1 cellular context compared by ENCODE assay signal in the genomic region with DNA sequence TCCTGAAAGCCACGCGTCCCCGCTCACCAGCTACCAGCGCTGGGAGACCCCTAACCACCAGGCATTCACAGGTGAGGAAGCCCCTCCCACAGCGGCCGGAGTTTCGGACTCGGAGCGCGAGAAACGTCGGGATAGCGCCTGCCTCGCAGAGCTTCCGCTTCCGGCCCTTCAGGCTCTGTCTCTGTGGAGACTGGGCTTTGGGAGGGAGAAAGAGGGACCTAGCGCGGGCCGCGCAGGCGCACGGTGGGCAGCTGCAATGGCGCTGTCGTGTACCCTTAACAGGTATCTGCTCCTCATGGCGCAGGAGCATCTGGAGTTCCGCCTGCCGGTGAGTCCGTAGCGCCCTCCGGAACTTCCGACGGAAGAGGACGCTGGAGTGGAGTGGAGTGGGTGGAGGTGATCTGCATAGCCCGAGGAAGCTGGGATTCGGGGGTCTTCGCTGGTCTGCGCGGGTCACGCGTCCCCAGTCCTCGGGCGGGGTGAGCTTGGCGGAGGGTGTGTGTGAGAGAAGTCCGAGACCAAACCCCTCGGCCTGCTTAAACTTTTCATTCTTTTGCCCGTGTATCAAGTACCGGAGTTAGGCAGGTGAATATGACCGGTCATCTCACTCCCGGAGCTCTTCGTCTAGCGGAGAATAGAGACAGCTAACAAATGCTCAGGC.
A peak's percentile ranks its signal among the peaks of the same experiment; 100 is the strongest.
TF ChIP-seq lines count a peak whose summit lies in the region.

Gene TRMT11 (plus strand): TSS at position 246 of the 661 bp plus-strand sequence. CDS start 11 bp downstream, at position 257.

TF ChIP-seq in HepG2, 621 proteins besides CTCF, POLR2A, EP300 and RAD21 (continued from another document and continues in another):
- TF ChIP-seq, protein P1, sequence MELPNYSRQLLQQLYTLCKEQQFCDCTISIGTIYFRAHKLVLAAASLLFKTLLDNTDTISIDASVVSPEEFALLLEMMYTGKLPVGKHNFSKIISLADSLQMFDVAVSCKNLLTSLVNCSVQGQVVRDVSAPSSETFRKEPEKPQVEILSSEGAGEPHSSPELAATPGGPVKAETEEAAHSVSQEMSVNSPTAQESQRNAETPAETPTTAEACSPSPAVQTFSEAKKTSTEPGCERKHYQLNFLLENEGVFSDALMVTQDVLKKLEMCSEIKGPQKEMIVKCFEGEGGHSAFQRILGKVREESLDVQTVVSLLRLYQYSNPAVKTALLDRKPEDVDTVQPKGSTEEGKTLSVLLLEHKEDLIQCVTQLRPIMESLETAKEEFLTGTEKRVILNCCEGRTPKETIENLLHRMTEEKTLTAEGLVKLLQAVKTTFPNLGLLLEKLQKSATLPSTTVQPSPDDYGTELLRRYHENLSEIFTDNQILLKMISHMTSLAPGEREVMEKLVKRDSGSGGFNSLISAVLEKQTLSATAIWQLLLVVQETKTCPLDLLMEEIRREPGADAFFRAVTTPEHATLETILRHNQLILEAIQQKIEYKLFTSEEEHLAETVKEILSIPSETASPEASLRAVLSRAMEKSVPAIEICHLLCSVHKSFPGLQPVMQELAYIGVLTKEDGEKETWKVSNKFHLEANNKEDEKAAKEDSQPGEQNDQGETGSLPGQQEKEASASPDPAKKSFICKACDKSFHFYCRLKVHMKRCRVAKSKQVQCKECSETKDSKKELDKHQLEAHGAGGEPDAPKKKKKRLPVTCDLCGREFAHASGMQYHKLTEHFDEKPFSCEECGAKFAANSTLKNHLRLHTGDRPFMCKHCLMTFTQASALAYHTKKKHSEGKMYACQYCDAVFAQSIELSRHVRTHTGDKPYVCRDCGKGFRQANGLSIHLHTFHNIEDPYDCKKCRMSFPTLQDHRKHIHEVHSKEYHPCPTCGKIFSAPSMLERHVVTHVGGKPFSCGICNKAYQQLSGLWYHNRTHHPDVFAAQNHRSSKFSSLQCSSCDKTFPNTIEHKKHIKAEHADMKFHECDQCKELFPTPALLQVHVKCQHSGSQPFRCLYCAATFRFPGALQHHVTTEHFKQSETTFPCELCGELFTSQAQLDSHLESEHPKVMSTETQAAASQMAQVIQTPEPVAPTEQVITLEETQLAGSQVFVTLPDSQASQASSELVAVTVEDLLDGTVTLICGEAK (IDR thresholded peaks at IDR 0.05), result peak; percentile 63
- TF ChIP-seq, protein P1 (CRISPR knock-in tag; IDR thresholded peaks at IDR 0.05), result peak; percentile 13; the same call in 1 of the 2 replicates
- TF ChIP-seq PAF1 (CRISPR knock-in tag; IDR thresholded peaks at IDR 0.05) (no peak), NFYB (CRISPR knock-in tag; IDR thresholded peaks at IDR 0.05) (peak; percentile 53; the same call in 1 of the 2 replicates), DPF2 (CRISPR knock-in tag; IDR thresholded peaks at IDR 0.05; ENCODE audit: borderline replicate concordance, low read depth) (no peak), ZSCAN9 (CRISPR knock-in tag; IDR thresholded peaks at IDR 0.05; ENCODE audit: borderline replicate concordance) (no peak), FOXO1 (CRISPR knock-in tag; IDR thresholded peaks at IDR 0.05) (peak; percentile 55; the same call in 1 of the 2 replicates), ZNF709 (CRISPR knock-in tag; IDR thresholded peaks at IDR 0.05) (peak; percentile 96), MXI1 (IDR thresholded peaks at IDR 0.05; ENCODE audit: borderline replicate concordance, low read depth, low read length) (peak; percentile 78; the same call in 2 of the 3 replicates), ZNF225 (CRISPR knock-in tag; IDR thresholded peaks at IDR 0.05) (peak; percentile 91), FOXP4 (CRISPR knock-in tag; IDR thresholded peaks at IDR 0.05) (peak; percentile 11; the same call in 1 of the 2 replicates), ZNF350 (CRISPR knock-in tag; IDR thresholded peaks at IDR 0.05; ENCODE audit: borderline replicate concordance, low read depth) (peak; percentile 99), LBX2 (CRISPR knock-in tag; IDR thresholded peaks at IDR 0.05; ENCODE audit: borderline replicate concordance) (no peak), ZNF333 (CRISPR knock-in tag; IDR thresholded peaks at IDR 0.05; ENCODE audit: borderline replicate concordance) (no peak), MLLT10 (CRISPR knock-in tag; IDR thresholded peaks at IDR 0.05) (no peak), MAZ (IDR thresholded peaks at IDR 0.05; ENCODE audit: borderline replicate concordance, low read depth, low read length) (no peak; the same call in 1 of the 2 replicates), MAZ (CRISPR knock-in tag; IDR thresholded peaks at IDR 0.05; ENCODE audit: low read depth) (peak; percentile 91), ARID3A (IDR thresholded peaks at IDR 0.05; ENCODE audit: low read depth, low read length) (no peak), SETDB1 (CRISPR knock-in tag; IDR thresholded peaks at IDR 0.05; ENCODE audit: borderline replicate concordance) (no peak), ZNF619 (CRISPR knock-in tag; IDR thresholded peaks at IDR 0.05) (peak; percentile 94; the same call in 1 of the 2 replicates), KLF9 (CRISPR knock-in tag; IDR thresholded peaks at IDR 0.05; ENCODE audit: low read depth) (no peak; the same call in 1 of the 2 replicates), ZNF710 (CRISPR knock-in tag; IDR thresholded peaks at IDR 0.05; ENCODE audit: borderline replicate concordance) (no peak; the same call in 1 of the 2 replicates), SRSF1 (optimal IDR thresholded peaks at IDR 0.05; ENCODE audit: low read depth, low read length) (no peak), SIN3A (IDR thresholded peaks at IDR 0.05; ENCODE audit: borderline replicate concordance, low read depth, low read length) (peak; percentile 86; the same call in 1 of the 2 replicates), ZNF720 (CRISPR knock-in tag; IDR thresholded peaks at IDR 0.05) (no peak), HMGXB3 (CRISPR knock-in tag; IDR thresholded peaks at IDR 0.05; ENCODE audit: borderline replicate concordance) (no peak), ZC3H13 (CRISPR knock-in tag; IDR thresholded peaks at IDR 0.05) (peak; percentile 94), TEAD2 (CRISPR knock-in tag; IDR thresholded peaks at IDR 0.05) (no peak), ZKSCAN1 (IDR thresholded peaks at IDR 0.05; ENCODE audit: low read length) (no peak), SAFB2 (CRISPR knock-in tag; IDR thresholded peaks at IDR 0.05; ENCODE audit: borderline replicate concordance, low read depth) (no peak; the same call in 1 of the 2 replicates), FOSL1 (CRISPR knock-in tag; IDR thresholded peaks at IDR 0.05; ENCODE audit: borderline replicate concordance) (no peak)
- TF ChIP-seq, protein P2, sequence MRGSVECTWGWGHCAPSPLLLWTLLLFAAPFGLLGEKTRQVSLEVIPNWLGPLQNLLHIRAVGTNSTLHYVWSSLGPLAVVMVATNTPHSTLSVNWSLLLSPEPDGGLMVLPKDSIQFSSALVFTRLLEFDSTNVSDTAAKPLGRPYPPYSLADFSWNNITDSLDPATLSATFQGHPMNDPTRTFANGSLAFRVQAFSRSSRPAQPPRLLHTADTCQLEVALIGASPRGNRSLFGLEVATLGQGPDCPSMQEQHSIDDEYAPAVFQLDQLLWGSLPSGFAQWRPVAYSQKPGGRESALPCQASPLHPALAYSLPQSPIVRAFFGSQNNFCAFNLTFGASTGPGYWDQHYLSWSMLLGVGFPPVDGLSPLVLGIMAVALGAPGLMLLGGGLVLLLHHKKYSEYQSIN (CRISPR knock-in tag; IDR thresholded peaks at IDR 0.05; ENCODE audit: borderline replicate concordance), result no peak; the same call in 1 of the 2 replicates
